ENCODE assay signal across 1 cellular context in genomic region chr15:72375501-72375845, GRCh38.
TF ChIP-seq lines count a peak whose summit lies in the region.

No MANE protein-coding gene starts in this region.

TF ChIP-seq in H1, 55 proteins besides CTCF, POLR2A, EP300 and RAD21 (continued from another document):
- TF ChIP-seq ATF2 (IDR thresholded peaks at IDR 0.05; ENCODE audit: low read length) (no peak), POU5F1 (IDR thresholded peaks at IDR 0.05; ENCODE audit: low read depth, low read length) (no peak), SRF (IDR thresholded peaks at IDR 0.05; ENCODE audit: low read depth, low read length) (no peak), KDM4A (IDR thresholded peaks at IDR 0.05; ENCODE audit: low read depth, low read length, severe bottlenecking) (no peak), TAF7 (optimal IDR thresholded peaks at IDR 0.05; ENCODE audit: borderline replicate concordance, low read depth, low read length) (no peak), KDM1A (IDR thresholded peaks at IDR 0.05; ENCODE audit: borderline replicate concordance, low read length) (no peak), CBX5 (IDR thresholded peaks at IDR 0.05; ENCODE audit: low read depth, low read length) (no peak)
